ENCODE assay signal across 20 cellular contexts in genomic region chr2:10571057-10571456, GRCh38.
"Had no signal": no experiment of that assay in that cellular context is flagged by ENCODE, and none has a peak within 500 bp of the region (broad histone marks: within the 10 kb centered on the region; RNA-seq: fewer than 3 reads in every experiment).

No MANE protein-coding gene starts in this region.

- H3K4me3 Mint-ChIP-seq: naive thymus-derived CD4-positive, alpha-beta T cell; type B pancreatic cell had no signal

- H3K9me3 Mint-ChIP-seq: type B pancreatic cell had no signal

- ATAC-seq: gastrocnemius medialis; heart right ventricle; naive thymus-derived CD4-positive, alpha-beta T cell; right cardiac atrium had no signal

- H3K4me3 ChIP-seq: coronary artery, dorsolateral prefrontal cortex, esophagus muscularis mucosa, gastrocnemius medialis, heart right ventricle, ovary, smooth muscle cell had no signal

- FAIRE-seq: endometrium, islet of Langerhans, urothelium cell line had no signal

- H3K9me3 ChIP-seq: esophagus muscularis mucosa, gastrocnemius medialis, heart right ventricle, neutrophil, ovary had no signal

- H3K27me3 ChIP-seq: dorsolateral prefrontal cortex, esophagus muscularis mucosa, gastrocnemius medialis, heart right ventricle, neutrophil, ovary had no signal

- H3K27me3 Mint-ChIP-seq: naive thymus-derived CD4-positive, alpha-beta T cell; type B pancreatic cell had no signal

- H3K4me2 ChIP-seq: smooth muscle cell had no signal

- DNase-seq: dorsolateral prefrontal cortex; effector CD8-positive, alpha-beta T cell; gastrocnemius medialis; heart right ventricle; hypothalamus; kidney glomerular epithelial cell; naive thymus-derived CD4-positive, alpha-beta T cell; ovary; right cardiac atrium; stimulated activated CD4-positive, alpha-beta T cell treated with anti-CD3 and anti-CD28 coated beads, Interleukin-2, amount 100 ng/mL, for 48 hours; stimulated activated naive CD4-positive, alpha-beta T cell treated with Interleukin-2 at 50 U/mL for 16 hours had no signal

- H3K27ac Mint-ChIP-seq: naive thymus-derived CD4-positive, alpha-beta T cell; type B pancreatic cell had no signal

- H3K4me1 ChIP-seq: esophagus muscularis mucosa, gastrocnemius medialis had no signal

- H3K27ac ChIP-seq: coronary artery, epithelial cell of prostate, esophagus muscularis mucosa, gastrocnemius medialis, heart right ventricle, neutrophil, ovary had no signal

- H3K36me3 ChIP-seq: ovary had no signal
